In the genomic region with DNA sequence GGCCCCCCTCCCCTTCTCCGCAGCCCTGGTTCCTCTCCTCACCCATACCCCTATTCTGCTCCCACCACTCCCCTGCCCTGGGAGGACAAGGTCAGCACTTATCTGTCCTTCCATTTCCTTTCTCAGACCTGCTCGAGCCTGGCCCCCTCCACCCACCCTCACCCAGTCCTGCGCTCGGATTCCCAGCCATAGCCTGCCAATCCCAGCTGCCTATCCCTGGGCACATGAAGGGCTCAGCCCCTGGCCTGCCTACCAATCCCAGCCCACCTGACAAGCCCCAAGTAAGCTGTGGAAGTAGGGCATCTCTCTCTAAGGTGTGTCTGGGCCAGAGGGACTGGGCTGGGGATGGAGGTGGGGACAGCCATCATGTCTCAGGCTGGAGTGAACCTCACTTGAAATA, we compare ENCODE assay signal across 1 cellular context.
TF ChIP-seq lines count a peak whose summit lies in the region.

No MANE protein-coding gene starts in this region.

TF ChIP-seq in GM23338, 12 proteins besides CTCF, POLR2A, EP300 and RAD21 (continued from another document):
- TF ChIP-seq, protein P1, sequence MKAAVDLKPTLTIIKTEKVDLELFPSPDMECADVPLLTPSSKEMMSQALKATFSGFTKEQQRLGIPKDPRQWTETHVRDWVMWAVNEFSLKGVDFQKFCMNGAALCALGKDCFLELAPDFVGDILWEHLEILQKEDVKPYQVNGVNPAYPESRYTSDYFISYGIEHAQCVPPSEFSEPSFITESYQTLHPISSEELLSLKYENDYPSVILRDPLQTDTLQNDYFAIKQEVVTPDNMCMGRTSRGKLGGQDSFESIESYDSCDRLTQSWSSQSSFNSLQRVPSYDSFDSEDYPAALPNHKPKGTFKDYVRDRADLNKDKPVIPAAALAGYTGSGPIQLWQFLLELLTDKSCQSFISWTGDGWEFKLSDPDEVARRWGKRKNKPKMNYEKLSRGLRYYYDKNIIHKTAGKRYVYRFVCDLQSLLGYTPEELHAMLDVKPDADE (IDR thresholded peaks at IDR 0.05): no peak
- TF ChIP-seq JUNB (IDR thresholded peaks at IDR 0.05; ENCODE audit: unreplicated experiment) (no peak), ZNF331 (CRISPR knock-in tag; IDR thresholded peaks at IDR 0.05; ENCODE audit: low read depth) (no peak), STAT1 (IDR thresholded peaks at IDR 0.05; ENCODE audit: unreplicated experiment) (no peak), NANOG (IDR thresholded peaks at IDR 0.05; ENCODE audit: borderline replicate concordance) (no peak), EZH2phosphoT487 (IDR thresholded peaks at IDR 0.05; ENCODE audit: unreplicated experiment) (no peak), ZNF114 (CRISPR knock-in tag; IDR thresholded peaks at IDR 0.05) (no peak), EZH2 (IDR thresholded peaks at IDR 0.05; ENCODE audit: low read depth, unreplicated experiment) (no peak), CREB1 (CRISPR knock-in tag; IDR thresholded peaks at IDR 0.05; ENCODE audit: low read depth) (no peak)
- TF ChIP-seq, protein P2, sequence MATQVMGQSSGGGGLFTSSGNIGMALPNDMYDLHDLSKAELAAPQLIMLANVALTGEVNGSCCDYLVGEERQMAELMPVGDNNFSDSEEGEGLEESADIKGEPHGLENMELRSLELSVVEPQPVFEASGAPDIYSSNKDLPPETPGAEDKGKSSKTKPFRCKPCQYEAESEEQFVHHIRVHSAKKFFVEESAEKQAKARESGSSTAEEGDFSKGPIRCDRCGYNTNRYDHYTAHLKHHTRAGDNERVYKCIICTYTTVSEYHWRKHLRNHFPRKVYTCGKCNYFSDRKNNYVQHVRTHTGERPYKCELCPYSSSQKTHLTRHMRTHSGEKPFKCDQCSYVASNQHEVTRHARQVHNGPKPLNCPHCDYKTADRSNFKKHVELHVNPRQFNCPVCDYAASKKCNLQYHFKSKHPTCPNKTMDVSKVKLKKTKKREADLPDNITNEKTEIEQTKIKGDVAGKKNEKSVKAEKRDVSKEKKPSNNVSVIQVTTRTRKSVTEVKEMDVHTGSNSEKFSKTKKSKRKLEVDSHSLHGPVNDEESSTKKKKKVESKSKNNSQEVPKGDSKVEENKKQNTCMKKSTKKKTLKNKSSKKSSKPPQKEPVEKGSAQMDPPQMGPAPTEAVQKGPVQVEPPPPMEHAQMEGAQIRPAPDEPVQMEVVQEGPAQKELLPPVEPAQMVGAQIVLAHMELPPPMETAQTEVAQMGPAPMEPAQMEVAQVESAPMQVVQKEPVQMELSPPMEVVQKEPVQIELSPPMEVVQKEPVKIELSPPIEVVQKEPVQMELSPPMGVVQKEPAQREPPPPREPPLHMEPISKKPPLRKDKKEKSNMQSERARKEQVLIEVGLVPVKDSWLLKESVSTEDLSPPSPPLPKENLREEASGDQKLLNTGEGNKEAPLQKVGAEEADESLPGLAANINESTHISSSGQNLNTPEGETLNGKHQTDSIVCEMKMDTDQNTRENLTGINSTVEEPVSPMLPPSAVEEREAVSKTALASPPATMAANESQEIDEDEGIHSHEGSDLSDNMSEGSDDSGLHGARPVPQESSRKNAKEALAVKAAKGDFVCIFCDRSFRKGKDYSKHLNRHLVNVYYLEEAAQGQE (IDR thresholded peaks at IDR 0.05; ENCODE audit: unreplicated experiment): no peak
- TF ChIP-seq, protein P3, sequence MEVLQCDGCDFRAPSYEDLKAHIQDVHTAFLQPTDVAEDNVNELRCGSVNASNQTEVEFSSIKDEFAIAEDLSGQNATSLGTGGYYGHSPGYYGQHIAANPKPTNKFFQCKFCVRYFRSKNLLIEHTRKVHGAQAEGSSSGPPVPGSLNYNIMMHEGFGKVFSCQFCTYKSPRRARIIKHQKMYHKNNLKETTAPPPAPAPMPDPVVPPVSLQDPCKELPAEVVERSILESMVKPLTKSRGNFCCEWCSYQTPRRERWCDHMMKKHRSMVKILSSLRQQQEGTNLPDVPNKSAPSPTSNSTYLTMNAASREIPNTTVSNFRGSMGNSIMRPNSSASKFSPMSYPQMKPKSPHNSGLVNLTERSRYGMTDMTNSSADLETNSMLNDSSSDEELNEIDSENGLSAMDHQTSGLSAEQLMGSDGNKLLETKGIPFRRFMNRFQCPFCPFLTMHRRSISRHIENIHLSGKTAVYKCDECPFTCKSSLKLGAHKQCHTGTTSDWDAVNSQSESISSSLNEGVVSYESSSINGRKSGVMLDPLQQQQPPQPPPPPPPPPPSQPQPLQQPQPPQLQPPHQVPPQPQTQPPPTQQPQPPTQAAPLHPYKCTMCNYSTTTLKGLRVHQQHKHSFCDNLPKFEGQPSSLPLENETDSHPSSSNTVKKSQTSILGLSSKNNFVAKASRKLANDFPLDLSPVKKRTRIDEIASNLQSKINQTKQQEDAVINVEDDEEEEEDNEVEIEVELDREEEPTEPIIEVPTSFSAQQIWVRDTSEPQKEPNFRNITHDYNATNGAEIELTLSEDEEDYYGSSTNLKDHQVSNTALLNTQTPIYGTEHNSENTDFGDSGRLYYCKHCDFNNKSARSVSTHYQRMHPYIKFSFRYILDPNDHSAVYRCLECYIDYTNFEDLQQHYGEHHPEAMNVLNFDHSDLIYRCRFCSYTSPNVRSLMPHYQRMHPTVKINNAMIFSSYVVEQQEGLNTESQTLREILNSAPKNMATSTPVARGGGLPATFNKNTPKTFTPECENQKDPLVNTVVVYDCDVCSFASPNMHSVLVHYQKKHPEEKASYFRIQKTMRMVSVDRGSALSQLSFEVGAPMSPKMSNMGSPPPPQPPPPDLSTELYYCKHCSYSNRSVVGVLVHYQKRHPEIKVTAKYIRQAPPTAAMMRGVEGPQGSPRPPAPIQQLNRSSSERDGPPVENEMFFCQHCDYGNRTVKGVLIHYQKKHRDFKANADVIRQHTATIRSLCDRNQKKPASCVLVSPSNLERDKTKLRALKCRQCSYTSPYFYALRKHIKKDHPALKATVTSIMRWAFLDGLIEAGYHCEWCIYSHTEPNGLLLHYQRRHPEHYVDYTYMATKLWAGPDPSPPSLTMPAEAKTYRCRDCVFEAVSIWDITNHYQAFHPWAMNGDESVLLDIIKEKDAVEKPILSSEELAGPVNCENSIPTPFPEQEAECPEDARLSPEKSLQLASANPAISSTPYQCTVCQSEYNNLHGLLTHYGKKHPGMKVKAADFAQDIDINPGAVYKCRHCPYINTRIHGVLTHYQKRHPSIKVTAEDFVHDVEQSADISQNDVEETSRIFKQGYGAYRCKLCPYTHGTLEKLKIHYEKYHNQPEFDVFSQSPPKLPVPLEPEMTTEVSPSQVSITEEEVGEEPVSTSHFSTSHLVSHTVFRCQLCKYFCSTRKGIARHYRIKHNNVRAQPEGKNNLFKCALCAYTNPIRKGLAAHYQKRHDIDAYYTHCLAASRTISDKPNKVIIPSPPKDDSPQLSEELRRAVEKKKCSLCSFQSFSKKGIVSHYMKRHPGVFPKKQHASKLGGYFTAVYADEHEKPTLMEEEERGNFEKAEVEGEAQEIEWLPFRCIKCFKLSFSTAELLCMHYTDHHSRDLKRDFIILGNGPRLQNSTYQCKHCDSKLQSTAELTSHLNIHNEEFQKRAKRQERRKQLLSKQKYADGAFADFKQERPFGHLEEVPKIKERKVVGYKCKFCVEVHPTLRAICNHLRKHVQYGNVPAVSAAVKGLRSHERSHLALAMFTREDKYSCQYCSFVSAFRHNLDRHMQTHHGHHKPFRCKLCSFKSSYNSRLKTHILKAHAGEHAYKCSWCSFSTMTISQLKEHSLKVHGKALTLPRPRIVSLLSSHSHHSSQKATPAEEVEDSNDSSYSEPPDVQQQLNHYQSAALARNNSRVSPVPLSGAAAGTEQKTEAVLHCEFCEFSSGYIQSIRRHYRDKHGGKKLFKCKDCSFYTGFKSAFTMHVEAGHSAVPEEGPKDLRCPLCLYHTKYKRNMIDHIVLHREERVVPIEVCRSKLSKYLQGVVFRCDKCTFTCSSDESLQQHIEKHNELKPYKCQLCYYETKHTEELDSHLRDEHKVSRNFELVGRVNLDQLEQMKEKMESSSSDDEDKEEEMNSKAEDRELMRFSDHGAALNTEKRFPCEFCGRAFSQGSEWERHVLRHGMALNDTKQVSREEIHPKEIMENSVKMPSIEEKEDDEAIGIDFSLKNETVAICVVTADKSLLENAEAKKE (CRISPR knock-in tag; IDR thresholded peaks at IDR 0.05): no peak
